Comparison of ENCODE assay signal across 9 cellular contexts in the genomic region with DNA sequence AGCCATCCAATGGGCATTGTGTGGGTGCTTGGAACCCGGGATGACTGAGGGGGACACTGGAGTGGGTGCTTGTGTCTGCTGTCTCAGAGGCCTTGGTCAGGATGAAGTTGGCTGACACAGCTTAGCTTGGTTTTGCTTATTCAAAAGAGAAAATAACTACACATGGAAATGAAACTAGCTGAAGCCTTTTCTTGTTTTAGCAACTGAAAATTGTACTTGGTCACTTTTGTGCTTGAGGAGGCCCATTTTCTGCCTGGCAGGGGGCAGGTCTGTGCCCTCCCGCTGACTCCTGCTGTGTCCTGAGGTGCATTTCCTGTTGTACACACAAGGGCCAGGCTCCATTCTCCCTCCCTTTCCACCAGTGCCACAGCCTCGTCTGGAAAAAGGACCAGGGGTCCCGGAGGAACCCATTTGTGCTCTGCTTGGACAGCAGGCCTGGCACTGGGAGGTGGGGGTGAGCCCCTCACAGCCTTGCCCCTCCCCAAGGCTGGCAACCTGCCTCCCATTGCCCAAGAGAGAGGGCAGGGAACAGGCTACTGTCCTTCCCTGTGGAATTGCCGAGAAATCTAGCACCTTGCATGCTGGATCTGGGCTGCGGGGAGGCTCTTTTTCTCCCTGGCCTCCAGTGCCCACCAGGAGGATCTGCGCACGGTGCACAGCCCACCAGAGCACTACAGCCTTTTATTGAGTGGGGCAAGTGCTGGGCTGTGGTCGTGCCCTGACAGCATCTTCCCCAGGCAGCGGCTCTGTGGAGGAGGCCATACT. TPM values are rescaled to one million over a fixed set of nuclear protein-coding genes. Genes with fewer than 3 reads are reported as not detected.
DNase-seq lines count a peak whose midpoint lies in the region; ATAC-seq, FAIRE-seq and TF ChIP-seq lines count a peak whose summit lies in the region.
"Had no signal": no experiment of that assay in that cellular context is flagged by ENCODE, and none has a peak within 500 bp of the region (broad histone marks: within the 10 kb centered on the region; RNA-seq: fewer than 3 reads in every experiment).

No MANE protein-coding gene starts in this region.

- ATAC-seq in GM21360 (IDR thresholded peaks at IDR 0.05; ENCODE audit: unreplicated experiment) (peak; percentile 42), HG03354 (IDR thresholded peaks at IDR 0.05; ENCODE audit: poor library complexity, severe bottlenecking, unreplicated experiment) (peak; percentile 59)

- no peak for TF ChIP-seq CTCF in WERI-Rb-1 (IDR thresholded peaks at IDR 0.05; ENCODE audit: low read depth, low read length)

- no peak overlapping the region for H3K27ac ChIP-seq in WERI-Rb-1
- H3K27ac ChIP-seq: right lobe of liver had no signal

- peak; percentile 2; the same call in 1 of the 2 replicates for TF ChIP-seq POLR2A in GM12892 (IDR thresholded peaks at IDR 0.05; ENCODE audit: low read depth, low read length)

- peak; percentile 84 for FAIRE-seq in GM12892 (lab: Jason Lieb, UNC)

- H3K4me3 ChIP-seq in WERI-Rb-1 (ENCODE audit: low read depth, low read length): no peak overlapping the region
- H3K4me3 ChIP-seq: right lobe of liver had no signal

- no peaks in the 10 kb centered on the region for H3K27me3 ChIP-seq in WERI-Rb-1 (ENCODE audit: insufficient read depth, low read depth, severe bottlenecking)
- H3K27me3 ChIP-seq: right lobe of liver had no signal

- H3K9me3 ChIP-seq in WERI-Rb-1 (ENCODE audit: severe bottlenecking): no peaks in the 10 kb centered on the region
- H3K9me3 ChIP-seq: right lobe of liver had no signal

- peaks cover 55% of the 10 kb centered on the region for H3K36me3 ChIP-seq in WERI-Rb-1
- H3K36me3 ChIP-seq: right lobe of liver had no signal

- DNase-seq in GM12892 (ENCODE audit: insufficient read length) (peak; percentile 60), germinal center (ENCODE audit: low spot score) (peak; percentile 36), SK-N-DZ (ENCODE audit: low spot score) (no peak), ecto neural progenitor cell (ENCODE audit: low spot score) (no peak), WERI-Rb-1 (no peak)
- DNase-seq in effector CD4-positive, alpha-beta T cell: no peak
- DNase-seq: right lobe of liver had no signal

RNA-seq across cellular contexts. Expression of a gene that starts 49.4 kb away (rescaled TPM):
- polyA plus RNA-seq in GM12892 (2012; ENCODE audit: missing spikeins): 9.1 TPM
- 127 and 155 TPM in 2 replicates for polyA plus RNA-seq in SK-N-DZ (2014; cell fraction: cytosol; rRNA removed)
- 212 and 244 TPM in 2 replicates for polyA plus RNA-seq in SK-N-DZ (2014; cell fraction: nucleus; rRNA removed)

Comparison
In these comparisons a context has a peak if more than half of its experiments do, and no peak if none do; other contexts are left out.
1. DNase-seq: peak in GM12892 (single experiment) and germinal center (single experiment); none in SK-N-DZ (single experiment), effector CD4-positive, alpha-beta T cell (single experiment), ecto neural progenitor cell (single experiment) and WERI-Rb-1 (single experiment).